8 cellular contexts compared by ENCODE assay signal in the genomic region with DNA sequence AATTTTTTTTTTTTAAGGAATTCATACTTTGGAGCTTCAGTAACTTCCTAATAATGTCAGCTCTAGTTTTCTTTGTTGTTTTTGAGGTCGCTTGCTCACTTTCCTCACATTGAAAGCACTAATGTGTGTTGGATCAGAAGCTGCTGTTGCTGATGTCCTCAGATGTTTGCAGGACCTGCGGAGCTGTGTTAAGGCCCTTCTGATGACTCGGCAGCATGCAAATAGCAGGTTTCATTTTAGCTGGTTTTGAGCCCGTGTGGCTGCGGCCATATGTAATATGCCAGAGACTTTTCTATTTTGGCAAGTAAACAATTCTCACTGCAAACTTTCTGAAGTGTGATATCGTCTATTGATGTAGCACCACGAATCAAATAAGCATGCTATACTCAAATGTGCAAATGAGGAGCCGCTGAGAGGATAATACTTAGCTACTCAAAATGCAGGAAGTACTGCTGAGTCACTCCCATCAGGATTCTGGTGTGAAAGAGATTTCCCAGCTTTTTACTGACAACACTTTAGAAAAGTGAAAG.
DNase-seq lines count a peak whose midpoint lies in the region; ATAC-seq lines count a peak whose summit lies in the region.

No MANE protein-coding gene starts in this region.

- H3K4me3 Mint-ChIP-seq in activated T-helper 17 cell treated with anti-CD3 and anti-CD28 coated beads, Interleukin-2, amount 50 U/mL, for 72 hours = no peak overlapping the region

- H3K27ac Mint-ChIP-seq in activated T-helper 17 cell treated with anti-CD3 and anti-CD28 coated beads, Interleukin-2, amount 50 U/mL, for 72 hours = no peak overlapping the region

- no peaks in the 10 kb centered on the region for H3K36me3 Mint-ChIP-seq in activated T-helper 17 cell treated with anti-CD3 and anti-CD28 coated beads, Interleukin-2, amount 50 U/mL, for 72 hours (ENCODE audit: low read depth)

- H3K36me3 ChIP-seq in iPS-20b (ENCODE audit: insufficient read depth, low read depth, low read length) = peaks cover 68% of the 10 kb centered on the region

- ATAC-seq in GM19023 (IDR thresholded peaks at IDR 0.05; ENCODE audit: unreplicated experiment) (peak; percentile 93), HG03135 (IDR thresholded peaks at IDR 0.05; ENCODE audit: unreplicated experiment) (peak; percentile 79)
- ATAC-seq in activated T-helper 17 cell treated with anti-CD3 and anti-CD28 coated beads, Interleukin-2, amount 50 U/mL, for 72 hours (replicated peaks) = peak; percentile 46

- peaks cover 10% of the 10 kb centered on the region for H3K4me1 ChIP-seq in iPS-20b (ENCODE audit: insufficient read depth, low read length)

- H3K4me1 Mint-ChIP-seq in activated T-helper 17 cell treated with anti-CD3 and anti-CD28 coated beads, Interleukin-2, amount 50 U/mL, for 72 hours = peaks cover 2% of the 10 kb centered on the region

- H3K27me3 Mint-ChIP-seq in activated T-helper 17 cell treated with anti-CD3 and anti-CD28 coated beads, Interleukin-2, amount 50 U/mL, for 72 hours = peaks cover 9% of the 10 kb centered on the region

- no peaks in the 10 kb centered on the region for H3K9me3 ChIP-seq in iPS-20b (ENCODE audit: insufficient read depth, low read depth, low read length)

- H3K4me3 ChIP-seq in iPS-20b (ENCODE audit: low read length) = no peak overlapping the region

- DNase-seq in superior temporal gyrus (ENCODE audit: extremely low spot score) = peak; percentile 89
- DNase-seq in GM19238 (ENCODE audit: insufficient read length, low spot score) = no peak
- no peak for DNase-seq in NCI-H345 treated with DMSO at 0.1 percent for 48 hours (lab: John Stamatoyannopoulos, UW; ENCODE audit: unreplicated experiment)
- DNase-seq in NOMO-1 treated with dmso at 0.1 percent for 144 hours (lab: John Stamatoyannopoulos, UW; ENCODE audit: unreplicated experiment) = no peak

- H3K27ac ChIP-seq in iPS-20b (ENCODE audit: low read length) = peak overlapping the region; percentile 44

- peak overlapping the region; percentile 65; the same call in 1 of the 2 replicates for H3K9ac ChIP-seq in iPS-20b (ENCODE audit: low read depth, low read length)

- H3K27me3 ChIP-seq in iPS-20b (ENCODE audit: insufficient read depth, low read length) = no peaks in the 10 kb centered on the region

- H3K9me3 Mint-ChIP-seq in activated T-helper 17 cell treated with anti-CD3 and anti-CD28 coated beads, Interleukin-2, amount 50 U/mL, for 72 hours = no peaks in the 10 kb centered on the region
